ENCODE assay signal across 1 cellular context in genomic region chr5:116242363-116242762, GRCh38.
TF ChIP-seq lines count a peak whose summit lies in the region.

No MANE protein-coding gene starts in this region.

TF ChIP-seq in IMR-90, 13 proteins besides CTCF, POLR2A, EP300 and RAD21:
- TF ChIP-seq MAZ (IDR thresholded peaks at IDR 0.05; ENCODE audit: borderline replicate concordance, low read depth, low read length): no peak
- TF ChIP-seq FOS (IDR thresholded peaks at IDR 0.05; ENCODE audit: low read depth, low read length): no peak
- no peak for TF ChIP-seq SMC3 (IDR thresholded peaks at IDR 0.05; ENCODE audit: low read depth, low read length)
- no peak for TF ChIP-seq CHD1 (IDR thresholded peaks at IDR 0.05; ENCODE audit: low read depth, low read length)
- TF ChIP-seq, protein P1, sequence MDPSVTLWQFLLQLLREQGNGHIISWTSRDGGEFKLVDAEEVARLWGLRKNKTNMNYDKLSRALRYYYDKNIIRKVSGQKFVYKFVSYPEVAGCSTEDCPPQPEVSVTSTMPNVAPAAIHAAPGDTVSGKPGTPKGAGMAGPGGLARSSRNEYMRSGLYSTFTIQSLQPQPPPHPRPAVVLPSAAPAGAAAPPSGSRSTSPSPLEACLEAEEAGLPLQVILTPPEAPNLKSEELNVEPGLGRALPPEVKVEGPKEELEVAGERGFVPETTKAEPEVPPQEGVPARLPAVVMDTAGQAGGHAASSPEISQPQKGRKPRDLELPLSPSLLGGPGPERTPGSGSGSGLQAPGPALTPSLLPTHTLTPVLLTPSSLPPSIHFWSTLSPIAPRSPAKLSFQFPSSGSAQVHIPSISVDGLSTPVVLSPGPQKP (IDR thresholded peaks at IDR 0.05; ENCODE audit: borderline replicate concordance, low read depth, low read length): no peak
- no peak for TF ChIP-seq NFE2L2 (IDR thresholded peaks at IDR 0.05; ENCODE audit: low read depth, low read length)
- TF ChIP-seq RCOR1 (IDR thresholded peaks at IDR 0.05; ENCODE audit: insufficient replicate concordance, low read length): no peak
- TF ChIP-seq USF2 (IDR thresholded peaks at IDR 0.05; ENCODE audit: low read depth, low read length): no peak
- TF ChIP-seq RFX5 (IDR thresholded peaks at IDR 0.05; ENCODE audit: low read depth, low read length): no peak
- TF ChIP-seq CEBPB (IDR thresholded peaks at IDR 0.05; ENCODE audit: low read depth, low read length): no peak
- TF ChIP-seq MXI1 (IDR thresholded peaks at IDR 0.05; ENCODE audit: borderline replicate concordance, low read depth, low read length): no peak
- TF ChIP-seq MAFK (IDR thresholded peaks at IDR 0.05; ENCODE audit: low read depth, low read length): no peak
- TF ChIP-seq BHLHE40 (IDR thresholded peaks at IDR 0.05; ENCODE audit: low read depth, low read length): no peak
